Comparison of ENCODE assay signal across 1 cellular context in genomic region chr7:149795126-149795525, GRCh38.
A peak's percentile ranks its signal among the peaks of the same experiment; 100 is the strongest.
TF ChIP-seq lines count a peak whose summit lies in the region.

No MANE protein-coding gene starts in this region.

TF ChIP-seq in HEK293, 187 proteins besides CTCF, POLR2A, EP300 and RAD21:
- peak; percentile 40 for TF ChIP-seq GLIS2 (tag by site-specific recombination; IDR thresholded peaks at IDR 0.05)
- TF ChIP-seq ZIC2 (tag by site-specific recombination; IDR thresholded peaks at IDR 0.05) = peak; percentile 36; the same call in 1 of the 2 replicates
- TF ChIP-seq ZNF18 (tag by site-specific recombination; IDR thresholded peaks at IDR 0.05) = no peak
- no peak for TF ChIP-seq ZNF596 (tag by site-specific recombination; IDR thresholded peaks at IDR 0.05)
- TF ChIP-seq GLIS1 (tag by site-specific recombination; IDR thresholded peaks at IDR 0.05) = 0 out of 2 replicates have a peak, but pooled peaks have one; percentile 6
